In genomic region chr10:95229724-95230627, GRCh38 we compare ENCODE assay signal across 9 cellular contexts. TPM values are rescaled to one million over a fixed set of nuclear protein-coding genes. Genes with fewer than 3 reads are reported as not detected.
A peak's percentile ranks its signal among the peaks of the same experiment; 100 is the strongest.
DNase-seq lines count a peak whose midpoint lies in the region; ATAC-seq and TF ChIP-seq lines count a peak whose summit lies in the region.
"Had no signal": no experiment of that assay in that cellular context is flagged by ENCODE, and none has a peak within 500 bp of the region (broad histone marks: within the 10 kb centered on the region; RNA-seq: fewer than 3 reads in every experiment).

No MANE protein-coding gene starts in this region.

- ATAC-seq in HG02852 (IDR thresholded peaks at IDR 0.05; ENCODE audit: unreplicated experiment) (no peak), HG02759 (IDR thresholded peaks at IDR 0.05; ENCODE audit: unreplicated experiment) (no peak)

- no peak for DNase-seq in GM12864 (ENCODE audit: low read depth)
- peak; percentile 40 to 81 for DNase-seq in SW 1271 (lab: John Stamatoyannopoulos, UW)
- peak; percentile 79 for DNase-seq in fibroblast of the conjunctiva (ENCODE audit: low read depth)
- peak; percentile 98 for DNase-seq in renal cortical epithelial cell (ENCODE audit: low read depth)
- no peak for DNase-seq in NOMO-1 treated with DMSO at 0.1 percent for 48 hours (lab: John Stamatoyannopoulos, UW; ENCODE audit: unreplicated experiment)
- no peak for DNase-seq in SHP77 (lab: John Stamatoyannopoulos, UW)

- no peak for TF ChIP-seq CTCF in GM12864 (IDR thresholded peaks at IDR 0.05; ENCODE audit: low read depth, low read length, missing control alignments)

- peak overlapping the region; percentile 66 for H3K4me3 ChIP-seq in GM12864 (ENCODE audit: low read depth, low read length)

RNA-seq across cellular contexts. Expression of gene ACSM6, which starts 35.9 kb away (rescaled TPM):
- total RNA-seq in renal cortical epithelial cell, result 0.10 TPM in 1 of 2 replicates, not detected in the other
- total RNA-seq: skeletal muscle tissue had no signal

Comparison
In these comparisons a context has a peak if more than half of its experiments do, and no peak if none do; other contexts are left out.
1. DNase-seq: peak in SW 1271 (2 of 2), fibroblast of the conjunctiva (single experiment) and renal cortical epithelial cell (single experiment); none in GM12864 (single experiment), NOMO-1 treated with DMSO at 0.1 percent for 48 hours (single experiment) and SHP77 (0 of 2).